In genomic region chr12:27332407-27333310, GRCh38 we compare ENCODE assay signal across 8 cellular contexts. TPM values are rescaled to one million over a fixed set of nuclear protein-coding genes. Genes with fewer than 3 reads are reported as not detected.
DNase-seq lines count a peak whose midpoint lies in the region; ATAC-seq and TF ChIP-seq lines count a peak whose summit lies in the region.

TSS of gene BMAL2 (plus strand) at chr12:27332836. CDS start at chr12:27333073, 237 bp downstream.

- H3F3A ChIP-seq in PC-9 (ENCODE audit: insufficient read depth, low read depth), result peaks cover 55% of the 10 kb centered on the region

- peak within 1 kb of the TSS; percentile 75 for H2AFZ ChIP-seq in PC-9

- H3K4me3 ChIP-seq in CD8-positive, alpha-beta memory T cell (ENCODE audit: low read length), result peak within 1 kb of the TSS; percentile 48
- peak within 1 kb of the TSS; percentile 80 for H3K4me3 ChIP-seq in PC-9

- no peak for TF ChIP-seq CTCF in PC-9 (conservative IDR thresholded peaks at IDR 0.05)
- no peak for TF ChIP-seq CTCF in progenitor cell of endocrine pancreas (IDR thresholded peaks at IDR 0.05; ENCODE audit: unreplicated experiment)

- peak within 1 kb of the TSS; percentile 89 for H3K4me2 ChIP-seq in PC-9

- H3K36me3 ChIP-seq in CD8-positive, alpha-beta memory T cell (ENCODE audit: insufficient read depth, low read length), result no peaks in the 10 kb centered on the region
- no peaks in the 10 kb centered on the region for H3K36me3 ChIP-seq in PC-9 (ENCODE audit: low read depth)

- no peaks in the 10 kb centered on the region for H3K9me3 ChIP-seq in CD8-positive, alpha-beta memory T cell (ENCODE audit: low read length)
- H3K9me3 ChIP-seq in PC-9 (ENCODE audit: insufficient read depth, low read depth), result no peaks in the 10 kb centered on the region

- H4K20me1 ChIP-seq in PC-9 (ENCODE audit: insufficient read depth), result no peaks in the 10 kb centered on the region

- H3K4me3 Mint-ChIP-seq in CD8-positive, alpha-beta memory T cell, result peak within 1 kb of the TSS; percentile 82 to 90 (median 85)
- peak within 1 kb of the TSS; percentile 92 for H3K4me3 Mint-ChIP-seq in progenitor cell of endocrine pancreas (ENCODE audit: low read depth)

- DNase-seq in CD8-positive, alpha-beta memory T cell, result peak in 4 of 5 donors; percentile 5 to 23 (median 12)
- peak in 1 of 2 experiments; percentile 79 for DNase-seq in PC-9
- peak; percentile 42 for DNase-seq in activated naive CD4-positive, alpha-beta T cell treated with Interleukin-2 at 50 U/mL for 16 hours
- DNase-seq in Right ventricle myocardium superior, result peak; percentile 57
- DNase-seq in progenitor cell of endocrine pancreas (ENCODE audit: low spot score, unreplicated experiment), result peak; percentile 66
- DNase-seq in medulla oblongata (ENCODE audit: extremely low spot score), result no peak

- peak within 1 kb of the TSS in 3 of 8 donors; percentile 26 to 84 (median 61) for H3K27ac Mint-ChIP-seq in CD8-positive, alpha-beta memory T cell
- H3K27ac Mint-ChIP-seq in progenitor cell of endocrine pancreas, result peak within 1 kb of the TSS; percentile 89

- H3K4me1 Mint-ChIP-seq in CD8-positive, alpha-beta memory T cell, result peaks cover 18 to 24% (median 22%) of the 10 kb centered on the region in 3 donors
- H3K4me1 Mint-ChIP-seq in progenitor cell of endocrine pancreas (ENCODE audit: low read depth), result peaks cover 45% of the 10 kb centered on the region

- CTCF ChIA-PET in CD8-positive, alpha-beta memory T cell (lab: Charles Lee), result no interaction called here
- CTCF ChIA-PET in PC-9 (lab: Charles Lee), result interaction anchor here (1.0 kb wide), 1 partner anchor 26 kb away, joined by 3 read pairs; no protein-coding TSS in a partner anchor

- no TSS peak for BruUV-seq in PC-9 (replicated peaks; lab: Mats Ljungman, UMichigan)

- no peaks in the 10 kb centered on the region for H3K9me2 ChIP-seq in PC-9 (ENCODE audit: insufficient read depth)

- H3K27ac ChIP-seq in CD8-positive, alpha-beta memory T cell (ENCODE audit: low read depth, low read length), result no peak within 1 kb of the TSS
- peak within 1 kb of the TSS; percentile 93 for H3K27ac ChIP-seq in PC-9

- H3K4me1 ChIP-seq in CD8-positive, alpha-beta memory T cell (ENCODE audit: insufficient read depth, low read length), result peaks cover 11% of the 10 kb centered on the region
- H3K4me1 ChIP-seq in PC-9 (replicated peaks; ENCODE audit: insufficient read depth), result peaks cover 66% of the 10 kb centered on the region

- H3K27me3 Mint-ChIP-seq in CD8-positive, alpha-beta memory T cell, result peaks cover 25 to 51% of the 10 kb centered on the region in 2 donors
- H3K27me3 Mint-ChIP-seq in progenitor cell of endocrine pancreas, result peaks cover 31% of the 10 kb centered on the region

- ATAC-seq in GM19395 (IDR thresholded peaks at IDR 0.05; ENCODE audit: unreplicated experiment), result peak; percentile 32
- peak; percentile 34 for ATAC-seq in HG03520 (IDR thresholded peaks at IDR 0.05; ENCODE audit: unreplicated experiment)
- ATAC-seq in Right ventricle myocardium superior (ENCODE audit: poor library complexity), result peak; percentile 84

- H3K79me2 ChIP-seq in PC-9 (ENCODE audit: low read depth), result peaks cover 38% of the 10 kb centered on the region

- intact Hi-C loops in PC-9 (cut with micrococcal nuclease; ENCODE audit: unreplicated experiment) (loop anchor here (5.0 to 10.0 kb wide), 3 partner anchors 155 to 1218 kb away; partner anchors contain the start of gene PPFIBP1), Right ventricle myocardium superior (cut with DNase I) (loop anchor here (10.0 kb wide), 1 partner anchor 322 kb away; no protein-coding TSS in a partner anchor)

- H3K36me3 Mint-ChIP-seq in CD8-positive, alpha-beta memory T cell, result peaks cover 2% of the 10 kb centered on the region in 3 donors
- H3K36me3 Mint-ChIP-seq in progenitor cell of endocrine pancreas (ENCODE audit: insufficient read depth), result peaks cover 4% of the 10 kb centered on the region

- POLR2A ChIA-PET in CD8-positive, alpha-beta memory T cell (lab: Charles Lee), result no interaction called here
- POLR2A ChIA-PET in PC-9 (lab: Charles Lee; ENCODE audit: unreplicated experiment), result interaction anchor here (0.6 to 1.0 kb wide), 4 partner anchors 11 to 49 kb away, joined by 3 to 13 read pairs (median 3); no protein-coding TSS in a partner anchor

- H3K9me3 Mint-ChIP-seq in CD8-positive, alpha-beta memory T cell, result no peaks in the 10 kb centered on the region
- H3K9me3 Mint-ChIP-seq in progenitor cell of endocrine pancreas (ENCODE audit: low read depth), result no peaks in the 10 kb centered on the region

- H3K27me3 ChIP-seq in CD8-positive, alpha-beta memory T cell (ENCODE audit: insufficient read depth, low read length, poor library complexity, severe bottlenecking), result peaks cover 29% of the 10 kb centered on the region
- no peaks in the 10 kb centered on the region for H3K27me3 ChIP-seq in PC-9 (ENCODE audit: insufficient read depth, low read depth)

RNA-seq across cellular contexts. Expression of gene BMAL2, which starts in this region (rescaled TPM):
- 10 to 100 TPM; 21.6 to 22.4 TPM for total RNA-seq in CD8-positive, alpha-beta memory T cell
- 0.10 TPM for polyA plus RNA-seq in CD8-positive, alpha-beta memory T cell
- total RNA-seq in PC-9 (2021), result 56.7 and 87.9 TPM in 2 replicates
- total RNA-seq in Right ventricle myocardium superior, result 1.1 TPM
- 26.0 and 28.8 TPM in 2 replicates for total RNA-seq in progenitor cell of endocrine pancreas

Comparison
In these comparisons a context has a peak if more than half of its experiments do, and no peak if none do; other contexts are left out.
1. RNA of gene BMAL2 (total RNA-seq): 56.7 to 87.9 TPM in PC-9, 26.0 to 28.8 TPM in progenitor cell of endocrine pancreas and 21.6 to 22.4 TPM in CD8-positive, alpha-beta memory T cell; 1.1 TPM in Right ventricle myocardium superior (single experiment); every median in the first group is over 10 times any median in the second.
2. ATAC-seq: peak in every context shown above with its lines; median percentile 84 in Right ventricle myocardium superior; 34 in HG03520; 32 in GM19395.